Comparison of ENCODE assay signal across 10 cellular contexts in genomic region chr2:73036779-73037165, GRCh38.
"Had no signal": no experiment of that assay in that cellular context is flagged by ENCODE, and none has a peak within 500 bp of the region (broad histone marks: within the 10 kb centered on the region; RNA-seq: fewer than 3 reads in every experiment).

No MANE protein-coding gene starts in this region.

- DNase-seq: activated CD4-positive, alpha-beta memory T cell treated with anti-CD3 and anti-CD28 coated beads for 36 hours; activated gamma-delta T cell; activated naive CD8-positive, alpha-beta T cell treated with anti-CD3 and anti-CD28 coated beads for 36 hours; activated T-cell treated with anti-CD3 and anti-CD28 coated beads, Interleukin-2, amount 50 U/mL, for 48 hours; left ventricle myocardium inferior; pancreas; stimulated activated CD4-positive, alpha-beta T cell treated with anti-CD3 and anti-CD28 coated beads, Interleukin-2, amount 100 ng/mL, for 48 hours; stimulated activated naive CD8-positive, alpha-beta T cell treated with anti-CD3 and anti-CD28 coated beads, Interleukin-15, Interleukin-2, amounts not matched to agents 100 U/mL and 50 U/mL, for 24 hours; testis had no signal

- ATAC-seq: pancreas; stimulated activated naive CD8-positive, alpha-beta T cell treated with anti-CD3 and anti-CD28 coated beads, Interleukin-15, Interleukin-2, amounts not matched to agents 100 U/mL and 50 U/mL, for 24 hours had no signal

- H3K9me3 Mint-ChIP-seq: activated CD4-positive, alpha-beta memory T cell treated with anti-CD3 and anti-CD28 coated beads for 36 hours; activated naive CD8-positive, alpha-beta T cell treated with anti-CD3 and anti-CD28 coated beads for 36 hours; T-helper 2 cell treated with Interferon-gamma antibody and Interleukin-4, amounts not matched to agents 5 μg/mL and 100 μg/mL, for 36 hours had no signal

- H3K36me3 ChIP-seq: pancreas had no signal

- H3K27ac ChIP-seq: left ventricle myocardium inferior, pancreas, testis had no signal

- H3K27me3 Mint-ChIP-seq: activated CD4-positive, alpha-beta memory T cell treated with anti-CD3 and anti-CD28 coated beads for 36 hours; activated naive CD8-positive, alpha-beta T cell treated with anti-CD3 and anti-CD28 coated beads for 36 hours had no signal

- H3K4me3 ChIP-seq: left ventricle myocardium inferior, pancreas, testis had no signal

- H3K27ac Mint-ChIP-seq: activated CD4-positive, alpha-beta memory T cell treated with anti-CD3 and anti-CD28 coated beads for 36 hours; activated naive CD8-positive, alpha-beta T cell treated with anti-CD3 and anti-CD28 coated beads for 36 hours; T-helper 2 cell treated with Interferon-gamma antibody and Interleukin-4, amounts not matched to agents 5 μg/mL and 100 μg/mL, for 36 hours had no signal

- H3K27me3 ChIP-seq: pancreas, testis had no signal

- H3K36me3 Mint-ChIP-seq: activated CD4-positive, alpha-beta memory T cell treated with anti-CD3 and anti-CD28 coated beads for 36 hours; activated naive CD8-positive, alpha-beta T cell treated with anti-CD3 and anti-CD28 coated beads for 36 hours had no signal

- H3K4me3 Mint-ChIP-seq: activated CD4-positive, alpha-beta memory T cell treated with anti-CD3 and anti-CD28 coated beads for 36 hours; activated naive CD8-positive, alpha-beta T cell treated with anti-CD3 and anti-CD28 coated beads for 36 hours; T-helper 2 cell treated with Interferon-gamma antibody and Interleukin-4, amounts not matched to agents 5 μg/mL and 100 μg/mL, for 36 hours had no signal

- H3K9me3 ChIP-seq: left ventricle myocardium inferior, pancreas, testis had no signal
